17 cellular contexts compared by ENCODE assay signal in genomic region chr17:19322129-19322505, GRCh38.
"Had no signal": no experiment of that assay in that cellular context is flagged by ENCODE, and none has a peak within 500 bp of the region (broad histone marks: within the 10 kb centered on the region; RNA-seq: fewer than 3 reads in every experiment).

No MANE protein-coding gene starts in this region.

- H3K27me3 ChIP-seq: ascending aorta, breast epithelium, pancreas had no signal

- H3K27ac Mint-ChIP-seq: activated CD4-positive, alpha-beta T cell treated with anti-CD3 and anti-CD28 coated beads, Interleukin-2, amount 10 ng/mL, durations not matched to agents 24 days and 14 days; activated CD8-positive, alpha-beta T cell treated with anti-CD3 and anti-CD28 coated beads, Interleukin-2, amount 10 ng/mL, durations not matched to agents 7 days and 5 days; activated naive CD4-positive, alpha-beta T cell treated with anti-CD3 and anti-CD28 coated beads, Interleukin-2, amount 10 ng/mL, durations not matched to agents 7 days and 5 days; activated naive CD8-positive, alpha-beta T cell treated with anti-CD3 and anti-CD28 coated beads, Interleukin-2, amount 50 U/mL, for 24 hours; activated T-cell treated with anti-CD3 and anti-CD28 coated beads, Interleukin-2, amount 50 U/mL, for 24 hours; activated T-helper 2 cell treated with anti-CD3 and anti-CD28 coated beads, Interferon-gamma antibody, Interleukin-2, Interleukin-4, amounts not matched to agents 10 μg/mL and 5 μg/mL and 100 μg/mL, durations not matched to agents 14 hours and 24 hours and 36 hours; effector memory CD8-positive, alpha-beta T cell; T-cell had no signal

- H3K36me3 ChIP-seq: breast epithelium had no signal

- DNase-seq: activated CD4-positive, alpha-beta T cell treated with anti-CD3 and anti-CD28 coated beads, Interleukin-2, amount 10 ng/mL, durations not matched to agents 24 days and 14 days; activated CD8-positive, alpha-beta T cell treated with anti-CD3 and anti-CD28 coated beads, Interleukin-2, amount 10 ng/mL, durations not matched to agents 7 days and 5 days; activated naive CD4-positive, alpha-beta T cell treated with anti-CD3 and anti-CD28 coated beads, Interleukin-2, amount 10 ng/mL, durations not matched to agents 7 days and 5 days; activated naive CD8-positive, alpha-beta T cell treated with anti-CD3 and anti-CD28 coated beads, Interleukin-2, amount 50 U/mL, for 24 hours; activated T-cell treated with anti-CD3 and anti-CD28 coated beads, Interleukin-2, amount 50 U/mL, for 24 hours; dermis blood vessel endothelial cell; effector memory CD8-positive, alpha-beta T cell; mesenchymal stem cell; mucosa of descending colon; naive B cell; stimulated activated CD4-positive, alpha-beta T cell treated with anti-CD3 and anti-CD28 coated beads, Interleukin-2, amount 100 ng/mL, for 24 hours; stimulated activated naive CD8-positive, alpha-beta T cell treated with anti-CD3 and anti-CD28 coated beads, Interleukin-15, Interleukin-2, amounts not matched to agents 100 U/mL and 50 U/mL, for 24 hours; T-cell had no signal

- H3K27ac ChIP-seq: ascending aorta, breast epithelium, pancreas had no signal

- H3K9me3 ChIP-seq: breast epithelium, mucosa of descending colon, pancreas had no signal

- H3K4me1 ChIP-seq: ascending aorta, breast epithelium, pancreas had no signal

- H3K4me1 Mint-ChIP-seq: activated CD4-positive, alpha-beta T cell treated with anti-CD3 and anti-CD28 coated beads, Interleukin-2, amount 10 ng/mL, durations not matched to agents 24 days and 14 days; activated naive CD4-positive, alpha-beta T cell treated with anti-CD3 and anti-CD28 coated beads, Interleukin-2, amount 10 ng/mL, durations not matched to agents 7 days and 5 days; activated naive CD8-positive, alpha-beta T cell treated with anti-CD3 and anti-CD28 coated beads, Interleukin-2, amount 50 U/mL, for 24 hours; T-cell had no signal

- H3K9me3 Mint-ChIP-seq: effector memory CD8-positive, alpha-beta T cell had no signal

- H3K36me3 Mint-ChIP-seq: activated naive CD4-positive, alpha-beta T cell treated with anti-CD3 and anti-CD28 coated beads, Interleukin-2, amount 10 ng/mL, durations not matched to agents 7 days and 5 days had no signal

- ATAC-seq: activated CD8-positive, alpha-beta T cell treated with anti-CD3 and anti-CD28 coated beads, Interleukin-2, amount 10 ng/mL, durations not matched to agents 7 days and 5 days; activated naive CD8-positive, alpha-beta T cell treated with anti-CD3 and anti-CD28 coated beads, Interleukin-2, amount 50 U/mL, for 24 hours; effector memory CD8-positive, alpha-beta T cell; mucosa of descending colon; pancreas; stimulated activated naive CD8-positive, alpha-beta T cell treated with anti-CD3 and anti-CD28 coated beads, Interleukin-15, Interleukin-2, amounts not matched to agents 100 U/mL and 50 U/mL, for 24 hours; T-cell had no signal

- FAIRE-seq: pancreas had no signal

- H3K4me3 Mint-ChIP-seq: activated CD4-positive, alpha-beta T cell treated with anti-CD3 and anti-CD28 coated beads, Interleukin-2, amount 10 ng/mL, durations not matched to agents 24 days and 14 days; activated CD8-positive, alpha-beta T cell treated with anti-CD3 and anti-CD28 coated beads, Interleukin-2, amount 10 ng/mL, durations not matched to agents 7 days and 5 days; activated naive CD4-positive, alpha-beta T cell treated with anti-CD3 and anti-CD28 coated beads, Interleukin-2, amount 10 ng/mL, durations not matched to agents 7 days and 5 days; activated naive CD8-positive, alpha-beta T cell treated with anti-CD3 and anti-CD28 coated beads, Interleukin-2, amount 50 U/mL, for 24 hours; activated T-cell treated with anti-CD3 and anti-CD28 coated beads, Interleukin-2, amount 50 U/mL, for 24 hours; effector memory CD8-positive, alpha-beta T cell; naive B cell; T-cell had no signal

- H3K4me3 ChIP-seq: ascending aorta, breast epithelium, mucosa of descending colon, pancreas had no signal
